1 cellular context compared by ENCODE assay signal in genomic region chr20:3172933-3173581, GRCh38.
TF ChIP-seq lines count a peak whose summit lies in the region.

Gene LZTS3, minus strand, starts transcription at chr20:3173549. Its CDS starts 6,386 bp downstream, at chr20:3167163.

TF ChIP-seq in HEK293, 187 proteins besides CTCF, POLR2A, EP300 and RAD21 (continued from another document and continues in another):
- TF ChIP-seq ZNF560 (tag by site-specific recombination; IDR thresholded peaks at IDR 0.05; ENCODE audit: borderline replicate concordance): no peak
- no peak for TF ChIP-seq ZNF23 (tag by site-specific recombination; IDR thresholded peaks at IDR 0.05; ENCODE audit: borderline replicate concordance)
- peak; percentile 26; the same call in 1 of the 2 replicates for TF ChIP-seq YY2 (tag by site-specific recombination; IDR thresholded peaks at IDR 0.05)
- TF ChIP-seq ZNF629 (tag by site-specific recombination; IDR thresholded peaks at IDR 0.05): peak; percentile 98
- no peak for TF ChIP-seq ZBTB20 (tag by site-specific recombination; IDR thresholded peaks at IDR 0.05)
- peak; percentile 14; the same call in 1 of the 2 replicates for TF ChIP-seq ZBTB48 (tag by site-specific recombination; IDR thresholded peaks at IDR 0.05)
- no peak for TF ChIP-seq ZNF169 (tag by site-specific recombination; IDR thresholded peaks at IDR 0.05)
- TF ChIP-seq ZNF211 (tag by site-specific recombination; IDR thresholded peaks at IDR 0.05; ENCODE audit: low read depth): no peak
- TF ChIP-seq PRDM1 (tag by site-specific recombination; IDR thresholded peaks at IDR 0.05): no peak
- TF ChIP-seq ZNF274 (IDR thresholded peaks at IDR 0.05; ENCODE audit: low read length): no peak
- TF ChIP-seq ZNF274 (tag by site-specific recombination; IDR thresholded peaks at IDR 0.05; ENCODE audit: borderline replicate concordance): no peak
- no peak for TF ChIP-seq ZNF416 (tag by site-specific recombination; IDR thresholded peaks at IDR 0.05)
- TF ChIP-seq ZNF221 (tag by site-specific recombination; IDR thresholded peaks at IDR 0.05; ENCODE audit: borderline replicate concordance): no peak
- peak; percentile 83; the same call in 1 of the 2 replicates for TF ChIP-seq ZNF561 (tag by site-specific recombination; IDR thresholded peaks at IDR 0.05; ENCODE audit: borderline replicate concordance)
- 0 out of 2 replicates have a peak, but pooled peaks have one; percentile 42 for TF ChIP-seq ZNF610 (tag by site-specific recombination; IDR thresholded peaks at IDR 0.05; ENCODE audit: borderline replicate concordance)
- TF ChIP-seq EGR2 (tag by site-specific recombination; IDR thresholded peaks at IDR 0.05; ENCODE audit: low read depth): peak; percentile 66
- TF ChIP-seq PBX3 (CRISPR knock-in tag; IDR thresholded peaks at IDR 0.05): no peak
- no peak for TF ChIP-seq ZNF223 (tag by site-specific recombination; IDR thresholded peaks at IDR 0.05)
- no peak for TF ChIP-seq ZFP37 (tag by site-specific recombination; IDR thresholded peaks at IDR 0.05)
- TF ChIP-seq OSR2 (tag by site-specific recombination; IDR thresholded peaks at IDR 0.05): no peak
- no peak for TF ChIP-seq ZNF248 (tag by site-specific recombination; IDR thresholded peaks at IDR 0.05)
- peak; percentile 53; the same call in 1 of the 2 replicates for TF ChIP-seq ZNF692 (tag by site-specific recombination; IDR thresholded peaks at IDR 0.05)
- no peak for TF ChIP-seq ZNF707 (tag by site-specific recombination; IDR thresholded peaks at IDR 0.05)
- peak; percentile 83 for TF ChIP-seq ZFHX2 (tag by site-specific recombination; conservative IDR thresholded peaks at IDR 0.05)
- TF ChIP-seq ZNF623 (tag by site-specific recombination; IDR thresholded peaks at IDR 0.05): 0 out of 2 replicates have a peak, but pooled peaks have one; percentile 28
- no peak for TF ChIP-seq PRDM6 (tag by site-specific recombination; IDR thresholded peaks at IDR 0.05)
- peak; percentile 94 for TF ChIP-seq ZBTB8A (tag by site-specific recombination; IDR thresholded peaks at IDR 0.05)
- no peak for TF ChIP-seq ZNF513 (tag by site-specific recombination; IDR thresholded peaks at IDR 0.05)
- peak; percentile 94 for TF ChIP-seq BCL11A (tag by site-specific recombination; IDR thresholded peaks at IDR 0.05; ENCODE audit: low read depth)
- TF ChIP-seq ZNF645 (tag by site-specific recombination; IDR thresholded peaks at IDR 0.05): no peak
- TF ChIP-seq SALL2 (tag by site-specific recombination; IDR thresholded peaks at IDR 0.05; ENCODE audit: borderline replicate concordance): no peak
- TF ChIP-seq REST (tag by site-specific recombination; IDR thresholded peaks at IDR 0.05): no peak
- peak; percentile 97 for TF ChIP-seq ZNF398 (tag by site-specific recombination; IDR thresholded peaks at IDR 0.05)
- no peak for TF ChIP-seq ZNF704 (tag by site-specific recombination; IDR thresholded peaks at IDR 0.05)
- no peak for TF ChIP-seq GLI2 (tag by site-specific recombination; IDR thresholded peaks at IDR 0.05; ENCODE audit: borderline replicate concordance, low read depth)
- no peak for TF ChIP-seq ZNF624 (tag by site-specific recombination; IDR thresholded peaks at IDR 0.05)
- TF ChIP-seq ZBTB17 (tag by site-specific recombination; IDR thresholded peaks at IDR 0.05): no peak; the same call in 1 of the 2 replicates
- no peak for TF ChIP-seq OVOL3 (tag by site-specific recombination; IDR thresholded peaks at IDR 0.05)
- no peak for TF ChIP-seq MYNN (tag by site-specific recombination; IDR thresholded peaks at IDR 0.05; ENCODE audit: borderline replicate concordance)
- TF ChIP-seq ZNF664 (tag by site-specific recombination; IDR thresholded peaks at IDR 0.05): no peak
- peak; percentile 98 for TF ChIP-seq KLF17 (tag by site-specific recombination; IDR thresholded peaks at IDR 0.05)
- TF ChIP-seq ZNF621 (tag by site-specific recombination; IDR thresholded peaks at IDR 0.05): no peak
- TF ChIP-seq ZNF548 (tag by site-specific recombination; IDR thresholded peaks at IDR 0.05): peak; percentile 25; the same call in 1 of the 2 replicates
- no peak for TF ChIP-seq ZNF214 (tag by site-specific recombination; IDR thresholded peaks at IDR 0.05; ENCODE audit: borderline replicate concordance)
- TF ChIP-seq TCF7L2 (IDR thresholded peaks at IDR 0.05; ENCODE audit: borderline replicate concordance, low read depth, low read length): no peak
- no peak for TF ChIP-seq ZNF350 (tag by site-specific recombination; IDR thresholded peaks at IDR 0.05)
- peak; percentile 54; the same call in 1 of the 2 replicates for TF ChIP-seq ZNF239 (tag by site-specific recombination; IDR thresholded peaks at IDR 0.05)
- peak; percentile 94 for TF ChIP-seq ZBTB10 (tag by site-specific recombination; IDR thresholded peaks at IDR 0.05)
- TF ChIP-seq SP3 (tag by site-specific recombination; IDR thresholded peaks at IDR 0.05): peak; percentile 79
- no peak for TF ChIP-seq ZNF302 (tag by site-specific recombination; IDR thresholded peaks at IDR 0.05; ENCODE audit: low read depth)
